8 cellular contexts compared by ENCODE assay signal in genomic region chr1:92483442-92484170, GRCh38. TPM values are rescaled to one million over a fixed set of nuclear protein-coding genes. Genes with fewer than 3 reads are reported as not detected.
DNase-seq lines count a peak whose midpoint lies in the region; ATAC-seq and TF ChIP-seq lines count a peak whose summit lies in the region.

No MANE protein-coding gene starts in this region.

- DNase-seq in activated T-helper 9 cell treated with anti-CD3 and anti-CD28 coated beads, Interleukin-2, amount 50 U/mL, for 16 hours (ENCODE audit: low read depth) = peak; percentile 59
- peak; percentile 71 for DNase-seq in stimulated activated CD8-positive, alpha-beta memory T cell treated with anti-CD3 and anti-CD28 coated beads, Interleukin-4, amount 100 ng/mL, for 24 hours (ENCODE audit: low read depth)
- DNase-seq in cortex of kidney (lab: John Stamatoyannopoulos, UW) (no peak), DMS114 treated with DMSO at 0.1 percent for 48 hours (lab: John Stamatoyannopoulos, UW; ENCODE audit: unreplicated experiment) (no peak)

- no peak for TF ChIP-seq CTCF in OCI-LY3 (IDR thresholded peaks at IDR 0.05; ENCODE audit: low read depth, low read length)
- TF ChIP-seq CTCF in liver (IDR thresholded peaks at IDR 0.05; ENCODE audit: low read depth, low read length, missing input control) = no peak

- H4K20me1 ChIP-seq in OCI-LY3 (ENCODE audit: insufficient read depth, low read length) = no peaks in the 10 kb centered on the region

- H3K27ac ChIP-seq in ACC112 (ENCODE audit: low read depth, low read length) (no peak overlapping the region), OCI-LY3 (ENCODE audit: low read length) (no peak overlapping the region), liver (ENCODE audit: low read depth in 1 of 2, low read length in 2 of 2) (no peak overlapping the region)

- H3K9me3 ChIP-seq in OCI-LY3 (ENCODE audit: insufficient read depth, low read length) (no peaks in the 10 kb centered on the region), liver (ENCODE audit: control insufficient read depth in 4 of 4, low read length in 3 of 4) (no peaks in the 10 kb centered on the region)

- peak overlapping the region; percentile 73 for H3K4me3 ChIP-seq in ACC112 (ENCODE audit: low read depth, low read length)
- H3K4me3 ChIP-seq in OCI-LY3 (ENCODE audit: low read length) = peak overlapping the region; percentile 90
- H3K4me3 ChIP-seq in liver (ENCODE audit: low read depth in 1 of 3, low read length in 3 of 3) = peak overlapping the region in 2 of 3 donors; percentile 32 to 71

- H3K4me2 ChIP-seq in OCI-LY3 (ENCODE audit: low read length) = peak overlapping the region; percentile 87

- H3K79me2 ChIP-seq in ACC112 (ENCODE audit: control insufficient read depth, insufficient read depth, low read length, unreplicated experiment) (no peaks in the 10 kb centered on the region), OCI-LY3 (ENCODE audit: low read length) (no peaks in the 10 kb centered on the region)

- TF ChIP-seq RAD21 in liver (IDR thresholded peaks at IDR 0.05) = no peak

- no peaks in the 10 kb centered on the region for H3K36me3 ChIP-seq in ACC112 (ENCODE audit: insufficient read depth, low read length)
- no peaks in the 10 kb centered on the region for H3K36me3 ChIP-seq in OCI-LY3 (replicated peaks; ENCODE audit: low read depth, low read length)
- no peaks in the 10 kb centered on the region for H3K36me3 ChIP-seq in liver (ENCODE audit: control insufficient read depth in 4 of 4, insufficient read depth in 3 of 4, low read depth in 1 of 4, low read length in 3 of 4)

- no peak overlapping the region for H2AFZ ChIP-seq in ACC112 (ENCODE audit: low read length, unreplicated experiment)
- H2AFZ ChIP-seq in OCI-LY3 (ENCODE audit: low read depth, low read length) = peak overlapping the region; percentile 58; the same call in 1 of the 2 replicates

- WGBS in liver = 4% methylated on average over 50 of the region's 50 CpGs

- H3K4me1 ChIP-seq in ACC112 (ENCODE audit: control insufficient read depth, insufficient read depth, low read length, unreplicated experiment) = peaks cover 23% of the 10 kb centered on the region
- H3K4me1 ChIP-seq in OCI-LY3 (ENCODE audit: low read length) = peaks cover 6% of the 10 kb centered on the region; the same call in 1 of the 2 replicates
- peaks cover 28 to 62% (median 54%) of the 10 kb centered on the region in 4 donors for H3K4me1 ChIP-seq in liver (ENCODE audit: control insufficient read depth in 4 of 4, insufficient read depth in 4 of 4, low read length in 3 of 4)

- H3K9ac ChIP-seq in OCI-LY3 (ENCODE audit: low read length) = peak overlapping the region; percentile 75
- no peak overlapping the region for H3K9ac ChIP-seq in liver (ENCODE audit: low read depth in 1 of 2, low read length in 2 of 2)

- ATAC-seq in GM21447 (IDR thresholded peaks at IDR 0.05; ENCODE audit: unreplicated experiment) = peak; percentile 11

- peaks cover 87% of the 10 kb centered on the region for H3K27me3 ChIP-seq in ACC112 (ENCODE audit: insufficient read depth, low read length)
- peaks cover 7% of the 10 kb centered on the region for H3K27me3 ChIP-seq in OCI-LY3 (ENCODE audit: low read depth, low read length)
- H3K27me3 ChIP-seq in liver (ENCODE audit: control insufficient read depth in 4 of 4, insufficient read depth in 4 of 4, low read length in 3 of 4) = peaks cover 0 to 14% (median 3%) of the 10 kb centered on the region in 4 donors

TF ChIP-seq in liver, 16 proteins besides CTCF, POLR2A, EP300 and RAD21:
- no peak for TF ChIP-seq HNF4A (conservative IDR thresholded peaks at IDR 0.05)
- no peak for TF ChIP-seq NR2F2 (IDR thresholded peaks at IDR 0.05)
- no peak for TF ChIP-seq MAX (IDR thresholded peaks at IDR 0.05)
- no peak for TF ChIP-seq REST (IDR thresholded peaks at IDR 0.05)
- no peak for TF ChIP-seq HNF4G (IDR thresholded peaks at IDR 0.05)
- no peak for TF ChIP-seq GABPA (IDR thresholded peaks at IDR 0.05 in 1 of 2, conservative IDR thresholded peaks at IDR 0.05 in 1 of 2)
- no peak for TF ChIP-seq EGR1 (IDR thresholded peaks at IDR 0.05; ENCODE audit: low read depth in 2 of 2)
- no peak for TF ChIP-seq YY1 (IDR thresholded peaks at IDR 0.05)
- no peak for TF ChIP-seq ATF3 (IDR thresholded peaks at IDR 0.05)
- TF ChIP-seq JUND (IDR thresholded peaks at IDR 0.05) = no peak
- no peak for TF ChIP-seq FOXA1 (IDR thresholded peaks at IDR 0.05)
- TF ChIP-seq SP1 (IDR thresholded peaks at IDR 0.05) = no peak
- no peak for TF ChIP-seq ZBTB33 (IDR thresholded peaks at IDR 0.05)
- TF ChIP-seq TAF1 (conservative IDR thresholded peaks at IDR 0.05) = no peak
TF ChIP-seq in liver: peak in this region for 0.

RNA-seq across cellular contexts. Expression of gene GFI1, which starts 3.1 kb away (rescaled TPM):
- total RNA-seq in liver = 1 to 10 TPM in 1 of 2 donors, under 1 TPM in 1; 0.67 to 3.9 TPM
- under 1 TPM; 0.22 to 0.43 TPM for polyA plus RNA-seq in liver

Comparison
In these comparisons a context has a peak if more than half of its experiments do, and no peak if none do; other contexts are left out.
1. DNase-seq: peak in activated T-helper 9 cell treated with anti-CD3 and anti-CD28 coated beads, Interleukin-2, amount 50 U/mL, for 16 hours (single experiment) and stimulated activated CD8-positive, alpha-beta memory T cell treated with anti-CD3 and anti-CD28 coated beads, Interleukin-4, amount 100 ng/mL, for 24 hours (single experiment); none in cortex of kidney (single experiment) and DMS114 treated with DMSO at 0.1 percent for 48 hours (single experiment).
2. Peak in every context shown above with its lines, with median percentiles within 50 percentile points of each other: H3K4me3 ChIP-seq.